In the genomic region with DNA sequence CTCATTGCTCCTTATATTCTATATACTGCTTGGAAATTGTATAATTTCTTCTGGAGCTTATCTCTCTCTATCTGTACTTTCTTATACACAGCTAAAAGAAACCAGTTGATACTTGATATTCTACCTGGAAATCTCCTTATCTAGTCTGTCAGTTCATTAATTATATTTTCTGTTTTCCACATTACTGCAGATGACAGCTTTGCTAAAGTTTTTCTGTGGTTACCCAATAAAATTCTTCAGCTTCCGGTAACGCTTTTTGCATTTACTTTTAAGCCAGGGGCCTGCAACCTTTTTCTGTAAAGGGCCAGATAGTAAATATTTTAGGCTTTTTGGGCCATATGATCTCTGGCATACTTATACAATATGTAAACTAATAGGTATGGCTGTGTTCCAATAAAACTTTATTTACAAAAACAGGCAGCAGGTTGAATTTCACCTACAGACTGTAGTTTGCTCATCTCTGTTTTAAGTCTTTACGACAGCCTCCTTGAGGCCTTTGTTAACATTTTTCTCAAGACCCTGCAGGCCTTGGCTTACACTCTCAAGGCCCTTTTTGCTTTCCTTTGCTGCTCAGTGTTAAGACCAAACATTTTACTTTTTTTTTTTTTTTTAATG, we compare ENCODE assay signal across 1 cellular context.
TF ChIP-seq lines count a peak whose summit lies in the region.

No MANE protein-coding gene starts in this region.

TF ChIP-seq in GM23338, 12 proteins besides CTCF, POLR2A, EP300 and RAD21 (continued from another document):
- TF ChIP-seq, protein P1, sequence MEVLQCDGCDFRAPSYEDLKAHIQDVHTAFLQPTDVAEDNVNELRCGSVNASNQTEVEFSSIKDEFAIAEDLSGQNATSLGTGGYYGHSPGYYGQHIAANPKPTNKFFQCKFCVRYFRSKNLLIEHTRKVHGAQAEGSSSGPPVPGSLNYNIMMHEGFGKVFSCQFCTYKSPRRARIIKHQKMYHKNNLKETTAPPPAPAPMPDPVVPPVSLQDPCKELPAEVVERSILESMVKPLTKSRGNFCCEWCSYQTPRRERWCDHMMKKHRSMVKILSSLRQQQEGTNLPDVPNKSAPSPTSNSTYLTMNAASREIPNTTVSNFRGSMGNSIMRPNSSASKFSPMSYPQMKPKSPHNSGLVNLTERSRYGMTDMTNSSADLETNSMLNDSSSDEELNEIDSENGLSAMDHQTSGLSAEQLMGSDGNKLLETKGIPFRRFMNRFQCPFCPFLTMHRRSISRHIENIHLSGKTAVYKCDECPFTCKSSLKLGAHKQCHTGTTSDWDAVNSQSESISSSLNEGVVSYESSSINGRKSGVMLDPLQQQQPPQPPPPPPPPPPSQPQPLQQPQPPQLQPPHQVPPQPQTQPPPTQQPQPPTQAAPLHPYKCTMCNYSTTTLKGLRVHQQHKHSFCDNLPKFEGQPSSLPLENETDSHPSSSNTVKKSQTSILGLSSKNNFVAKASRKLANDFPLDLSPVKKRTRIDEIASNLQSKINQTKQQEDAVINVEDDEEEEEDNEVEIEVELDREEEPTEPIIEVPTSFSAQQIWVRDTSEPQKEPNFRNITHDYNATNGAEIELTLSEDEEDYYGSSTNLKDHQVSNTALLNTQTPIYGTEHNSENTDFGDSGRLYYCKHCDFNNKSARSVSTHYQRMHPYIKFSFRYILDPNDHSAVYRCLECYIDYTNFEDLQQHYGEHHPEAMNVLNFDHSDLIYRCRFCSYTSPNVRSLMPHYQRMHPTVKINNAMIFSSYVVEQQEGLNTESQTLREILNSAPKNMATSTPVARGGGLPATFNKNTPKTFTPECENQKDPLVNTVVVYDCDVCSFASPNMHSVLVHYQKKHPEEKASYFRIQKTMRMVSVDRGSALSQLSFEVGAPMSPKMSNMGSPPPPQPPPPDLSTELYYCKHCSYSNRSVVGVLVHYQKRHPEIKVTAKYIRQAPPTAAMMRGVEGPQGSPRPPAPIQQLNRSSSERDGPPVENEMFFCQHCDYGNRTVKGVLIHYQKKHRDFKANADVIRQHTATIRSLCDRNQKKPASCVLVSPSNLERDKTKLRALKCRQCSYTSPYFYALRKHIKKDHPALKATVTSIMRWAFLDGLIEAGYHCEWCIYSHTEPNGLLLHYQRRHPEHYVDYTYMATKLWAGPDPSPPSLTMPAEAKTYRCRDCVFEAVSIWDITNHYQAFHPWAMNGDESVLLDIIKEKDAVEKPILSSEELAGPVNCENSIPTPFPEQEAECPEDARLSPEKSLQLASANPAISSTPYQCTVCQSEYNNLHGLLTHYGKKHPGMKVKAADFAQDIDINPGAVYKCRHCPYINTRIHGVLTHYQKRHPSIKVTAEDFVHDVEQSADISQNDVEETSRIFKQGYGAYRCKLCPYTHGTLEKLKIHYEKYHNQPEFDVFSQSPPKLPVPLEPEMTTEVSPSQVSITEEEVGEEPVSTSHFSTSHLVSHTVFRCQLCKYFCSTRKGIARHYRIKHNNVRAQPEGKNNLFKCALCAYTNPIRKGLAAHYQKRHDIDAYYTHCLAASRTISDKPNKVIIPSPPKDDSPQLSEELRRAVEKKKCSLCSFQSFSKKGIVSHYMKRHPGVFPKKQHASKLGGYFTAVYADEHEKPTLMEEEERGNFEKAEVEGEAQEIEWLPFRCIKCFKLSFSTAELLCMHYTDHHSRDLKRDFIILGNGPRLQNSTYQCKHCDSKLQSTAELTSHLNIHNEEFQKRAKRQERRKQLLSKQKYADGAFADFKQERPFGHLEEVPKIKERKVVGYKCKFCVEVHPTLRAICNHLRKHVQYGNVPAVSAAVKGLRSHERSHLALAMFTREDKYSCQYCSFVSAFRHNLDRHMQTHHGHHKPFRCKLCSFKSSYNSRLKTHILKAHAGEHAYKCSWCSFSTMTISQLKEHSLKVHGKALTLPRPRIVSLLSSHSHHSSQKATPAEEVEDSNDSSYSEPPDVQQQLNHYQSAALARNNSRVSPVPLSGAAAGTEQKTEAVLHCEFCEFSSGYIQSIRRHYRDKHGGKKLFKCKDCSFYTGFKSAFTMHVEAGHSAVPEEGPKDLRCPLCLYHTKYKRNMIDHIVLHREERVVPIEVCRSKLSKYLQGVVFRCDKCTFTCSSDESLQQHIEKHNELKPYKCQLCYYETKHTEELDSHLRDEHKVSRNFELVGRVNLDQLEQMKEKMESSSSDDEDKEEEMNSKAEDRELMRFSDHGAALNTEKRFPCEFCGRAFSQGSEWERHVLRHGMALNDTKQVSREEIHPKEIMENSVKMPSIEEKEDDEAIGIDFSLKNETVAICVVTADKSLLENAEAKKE (CRISPR knock-in tag; IDR thresholded peaks at IDR 0.05) = no peak
- TF ChIP-seq EZH2 (IDR thresholded peaks at IDR 0.05; ENCODE audit: low read depth, unreplicated experiment) = no peak
- TF ChIP-seq JUNB (IDR thresholded peaks at IDR 0.05; ENCODE audit: unreplicated experiment) = no peak
- TF ChIP-seq ZNF114 (CRISPR knock-in tag; IDR thresholded peaks at IDR 0.05) = no peak
